In genomic region chr3:194573680-194574437, GRCh38 we compare ENCODE assay signal across 8 cellular contexts. TPM values are rescaled to one million over a fixed set of nuclear protein-coding genes. Genes with fewer than 3 reads are reported as not detected.
DNase-seq lines count a peak whose midpoint lies in the region; ATAC-seq, FAIRE-seq and TF ChIP-seq lines count a peak whose summit lies in the region.

No MANE protein-coding gene starts in this region.

- intact Hi-C loops in Calu3 (cut with micrococcal nuclease; ENCODE audit: unreplicated experiment): loop anchor here (1.0 to 2.0 kb wide), 2 partner anchors 37 to 102 kb away; no protein-coding TSS in a partner anchor
- intact Hi-C loops in body of pancreas (cut with DNase I): no loop called here
- intact Hi-C loops in kidney (cut with DNase I): no loop called here

- TF ChIP-seq CTCF in Calu3 (IDR thresholded peaks at IDR 0.05; ENCODE audit: unreplicated experiment): peak; percentile 78
- peak in 6 of 7 experiments; percentile 23 to 57 (median 49) for TF ChIP-seq CTCF in body of pancreas (IDR thresholded peaks at IDR 0.05)
- TF ChIP-seq CTCF in kidney (IDR thresholded peaks at IDR 0.05; ENCODE audit: borderline replicate concordance, extremely low read depth, insufficient read depth): peak; percentile 69

- BruUV-seq in Calu3 (replicated peaks; lab: Mats Ljungman, UMichigan): no TSS peak

- H3K27me3 Mint-ChIP-seq in Calu3 (ENCODE audit: unreplicated experiment): no peaks in the 10 kb centered on the region

- H3K4me1 ChIP-seq in body of pancreas: peaks cover 16% of the 10 kb centered on the region
- peaks cover 0 to 9% of the 10 kb centered on the region in 2 donors for H3K4me1 ChIP-seq in kidney (ENCODE audit: control insufficient read depth in 1 of 2, insufficient read depth in 1 of 2, low read depth in 1 of 2, low read length in 2 of 2)

- no peak overlapping the region for H3K27ac ChIP-seq in body of pancreas
- H3K27ac ChIP-seq in kidney (ENCODE audit: low read depth in 2 of 2, low read length in 2 of 2): no peak overlapping the region

- no peak overlapping the region for H3K27ac Mint-ChIP-seq in Calu3 (ENCODE audit: unreplicated experiment)

- CTCF ChIA-PET in Calu3 (lab: Charles Lee): interaction anchor here (0.6 to 4.4 kb wide), 16 partner anchors 20 to 126 kb away, joined by 3 to 56 read pairs (median 4); no protein-coding TSS in a partner anchor

- H3K4me3 ChIP-seq in body of pancreas: no peak overlapping the region
- no peak overlapping the region for H3K4me3 ChIP-seq in kidney (ENCODE audit: low read length in 2 of 2)

- no peaks in the 10 kb centered on the region for H3K9me3 ChIP-seq in body of pancreas
- no peaks in the 10 kb centered on the region for H3K9me3 ChIP-seq in kidney (ENCODE audit: control insufficient read depth in 1 of 2, low read length in 2 of 2)

- DNase-seq in Calu3 (peak; percentile 69), HK-2 (ENCODE audit: unreplicated experiment) (peak; percentile 47), RPMI8226 (peak; percentile 42), body of pancreas (peak in 3 of 4 donors; percentile 40 to 62 (median 50)), kidney (peak; percentile 60), NCI-H526 treated with DMSO at 0.1 percent for 48 hours (lab: John Stamatoyannopoulos, UW) (no peak)
- peak; percentile 32 for DNase-seq in stimulated activated naive CD8-positive, alpha-beta T cell treated with anti-CD3 and anti-CD28 coated beads, Interleukin-15, Interleukin-2, amounts not matched to agents 100 U/mL and 50 U/mL, for 24 hours

- H3K4me1 Mint-ChIP-seq in Calu3 (ENCODE audit: low read depth, unreplicated experiment): peaks cover 70% of the 10 kb centered on the region

- WGBS in body of pancreas, 2 donors: 57 to 60% methylated on average over 10 of the region's 10 CpGs

- no peak overlapping the region for H3K9ac ChIP-seq in kidney (ENCODE audit: low read length in 2 of 2)

- no peaks in the 10 kb centered on the region for H3K27me3 ChIP-seq in body of pancreas

- H3K4me3 Mint-ChIP-seq in Calu3 (ENCODE audit: low read depth, unreplicated experiment): no peak overlapping the region

- ATAC-seq in GM19397 (IDR thresholded peaks at IDR 0.05; ENCODE audit: unreplicated experiment) (peak; percentile 70), body of pancreas (peak; percentile 54)
- ATAC-seq in stimulated activated naive CD8-positive, alpha-beta T cell treated with anti-CD3 and anti-CD28 coated beads, Interleukin-15, Interleukin-2, amounts not matched to agents 100 U/mL and 50 U/mL, for 24 hours: peak; percentile 69

- H3K36me3 ChIP-seq in body of pancreas (replicated peaks in 1 of 2; ENCODE audit: insufficient read depth in 1 of 2, low read depth in 2 of 2): no peaks in the 10 kb centered on the region
- no peaks in the 10 kb centered on the region for H3K36me3 ChIP-seq in kidney (ENCODE audit: control insufficient read depth in 1 of 2, insufficient read depth in 2 of 2, low read length in 2 of 2)

- no peak for TF ChIP-seq POLR2A in body of pancreas (IDR thresholded peaks at IDR 0.05)

- FAIRE-seq in kidney (lab: Jason Lieb, UNC): no peak

- no peaks in the 10 kb centered on the region for H3K9me3 Mint-ChIP-seq in Calu3 (ENCODE audit: low read depth, unreplicated experiment)

- peaks cover 13% of the 10 kb centered on the region for H3K36me3 Mint-ChIP-seq in Calu3 (ENCODE audit: insufficient read depth, unreplicated experiment)

RNA-seq across cellular contexts. Expression of gene TMEM44, which starts 59.4 kb away (rescaled TPM):
- 44.0 and 52.6 TPM in 2 replicates for total RNA-seq in Calu3 (2022)
- 1 to 10 TPM; 1.8 to 9.6 TPM for total RNA-seq in body of pancreas
- total RNA-seq in kidney: 15.7 TPM
- 7.0 TPM for polyA plus RNA-seq in kidney (ENCODE audit: insufficient read depth, low read depth, low replicate concordance)
